Comparison of ENCODE assay signal across 8 cellular contexts in the genomic region with DNA sequence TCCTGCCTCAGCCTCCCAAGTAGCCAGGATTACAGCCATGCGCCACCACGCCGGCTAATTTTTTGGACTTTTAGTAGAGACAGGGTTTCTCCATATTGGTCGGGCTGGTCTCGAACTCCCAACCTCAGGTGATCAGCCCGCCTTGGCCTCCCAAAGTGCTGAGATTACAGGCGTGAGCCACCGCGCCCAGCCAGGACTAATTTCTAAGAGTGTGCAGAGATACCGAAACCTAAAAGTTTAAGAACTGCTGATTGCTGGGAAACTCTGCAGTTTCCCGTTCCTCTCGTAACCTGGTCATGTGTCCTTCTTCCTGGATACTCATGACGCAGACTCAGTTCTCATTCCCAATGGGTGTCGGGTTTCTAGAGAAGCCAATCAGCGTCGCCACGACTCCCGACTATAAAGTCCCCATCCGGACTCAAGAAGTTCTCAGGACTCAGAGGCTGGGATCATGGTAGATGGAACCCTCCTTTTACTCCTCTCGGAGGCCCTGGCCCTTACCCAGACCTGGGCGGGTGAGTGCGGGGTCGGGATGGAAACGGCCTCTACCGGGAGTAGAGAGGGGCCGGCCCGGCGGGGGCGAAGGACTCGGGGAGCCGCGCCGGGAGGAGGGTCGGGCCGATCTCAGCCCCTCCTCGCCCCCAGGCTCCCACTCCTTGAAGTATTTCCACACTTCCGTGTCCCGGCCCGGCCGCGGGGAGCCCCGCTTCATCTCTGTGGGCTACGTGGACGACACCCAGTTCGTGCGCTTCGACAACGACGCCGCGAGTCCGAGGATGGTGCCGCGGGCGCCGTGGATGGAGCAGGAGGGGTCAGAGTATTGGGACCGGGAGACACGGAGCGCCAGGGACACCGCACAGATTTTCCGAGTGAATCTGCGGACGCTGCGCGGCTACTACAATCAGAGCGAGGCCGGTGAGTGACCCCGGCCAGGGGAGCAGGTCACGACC. TPM values are rescaled to one million over a fixed set of nuclear protein-coding genes. Genes with fewer than 3 reads are reported as not detected.
DNase-seq lines count a peak whose midpoint lies in the region; ATAC-seq and TF ChIP-seq lines count a peak whose summit lies in the region.

A gene (plus strand): TSS at position 429 of the 950 bp plus-strand sequence. CDS start 23 bp downstream, at position 452.

- peaks cover 23% of the 10 kb centered on the region for H3K36me3 ChIP-seq in HUES48 (ENCODE audit: control insufficient read depth, insufficient read depth, low read length)
- peaks cover 35% of the 10 kb centered on the region in 2 donors for H3K36me3 ChIP-seq in mucosa of rectum (ENCODE audit: control insufficient read depth in 2 of 2, insufficient read depth in 2 of 2, low read length in 2 of 2)

- H3K9me3 ChIP-seq in HUES48 (ENCODE audit: control insufficient read depth, insufficient read depth, low read length) = no peaks in the 10 kb centered on the region
- no peaks in the 10 kb centered on the region for H3K9me3 ChIP-seq in mucosa of rectum (ENCODE audit: control insufficient read depth in 2 of 2, low read length in 2 of 2)

- H3K4me3 ChIP-seq in HUES48 (ENCODE audit: low read depth, low read length) = peak within 1 kb of the TSS; percentile 84
- H3K4me3 ChIP-seq in mucosa of rectum (ENCODE audit: low read length in 2 of 2) = peak within 1 kb of the TSS; percentile 76 to 86

- DNase-seq in Caki2 (ENCODE audit: low read depth) (peak; percentile 97), OCI-M1 (lab: John Stamatoyannopoulos, UW) (peak; percentile 100), erythroblast (lab: John Stamatoyannopoulos, UW) (peak; percentile 92 to 94)
- DNase-seq in activated T-cell treated with anti-CD3 and anti-CD28 coated beads, Interleukin-2, amount 50 U/mL, for 1 hour = peak; percentile 80
- DNase-seq in stimulated activated CD8-positive, alpha-beta memory T cell treated with anti-CD3 and anti-CD28 coated beads, Interleukin-4, amount 100 ng/mL, for 48 hours = peak; percentile 86

- H3K4me1 ChIP-seq in HUES48 (ENCODE audit: control insufficient read depth, insufficient read depth, low read length) (peaks cover 3% of the 10 kb centered on the region; the same call in 1 of the 2 replicates), mucosa of rectum (ENCODE audit: control insufficient read depth in 2 of 2, insufficient read depth in 2 of 2, low read length in 2 of 2) (peaks cover 25 to 26% of the 10 kb centered on the region in 2 donors)

- in situ Hi-C loops in Caki2 (cut with HindIII; ENCODE audit: low pct_unique_long_range_greater_than_20kb, low sequenced_read_pairs) = no loop called here

- TF ChIP-seq POLR2A in erythroblast (IDR thresholded peaks at IDR 0.05; ENCODE audit: low read length) = peak; percentile 88

- peak within 1 kb of the TSS; percentile 76 for H3K27ac ChIP-seq in HUES48 (ENCODE audit: low read depth, low read length)
- peak within 1 kb of the TSS; percentile 97 to 99 for H3K27ac ChIP-seq in mucosa of rectum (ENCODE audit: low read depth in 2 of 2, low read length in 2 of 2)

- H3K27me3 ChIP-seq in HUES48 (ENCODE audit: control insufficient read depth, insufficient read depth, low read length) (no peaks in the 10 kb centered on the region), mucosa of rectum (ENCODE audit: control insufficient read depth in 2 of 2, insufficient read depth in 2 of 2, low read length in 2 of 2) (no peaks in the 10 kb centered on the region)

- peak; percentile 81 for ATAC-seq in GM21381 (IDR thresholded peaks at IDR 0.05; ENCODE audit: unreplicated experiment)

- H3K9ac ChIP-seq in HUES48 (ENCODE audit: low read depth, low read length) (peak within 1 kb of the TSS; percentile 36; the same call in 1 of the 2 replicates), mucosa of rectum (ENCODE audit: low read depth in 1 of 2, low read length in 2 of 2) (peak within 1 kb of the TSS; percentile 91 to 95)

RNA-seq across cellular contexts. Expression of the gene that starts here (rescaled TPM):
- total RNA-seq in Caki2 (2014; rRNA removed; shearing (Covaris generic); ENCODE audit: low replicate concordance) = 210 and 213 TPM in 2 replicates

Comparison
In these comparisons a context has a peak if more than half of its experiments do, and no peak if none do; other contexts are left out.
1. Peak in every context shown above with its lines: DNase-seq, ATAC-seq, H3K4me3 ChIP-seq and H3K27ac ChIP-seq.